Comparison of ENCODE assay signal across 29 cellular contexts in genomic region chr12:19301223-19301622, GRCh38.
"Had no signal": no experiment of that assay in that cellular context is flagged by ENCODE, and none has a peak within 500 bp of the region (broad histone marks: within the 10 kb centered on the region; RNA-seq: fewer than 3 reads in every experiment).

No MANE protein-coding gene starts in this region.

- FAIRE-seq: keratinocyte had no signal

- H3K27ac Mint-ChIP-seq: natural killer cell; nephron progenitor cell; neural progenitor cell; stimulated activated naive B cell treated with anti-CD40 and anti-IgM and Interleukin-4, amounts not matched to agents 10 μg/mL and 1 μg/mL and 100 μg/mL, for 72 hours had no signal

- H3K4me3 ChIP-seq: left lung, lower lobe of right lung, neural progenitor cell, right atrium auricular region, right lobe of liver, stomach, testis, thyroid gland, transverse colon, upper lobe of left lung, vagina had no signal

- DNase-seq: hippocampal formation; kidney glomerular epithelial cell; left colon; left lung; lower lobe of right lung; mesendoderm; naive B cell; natural killer cell; nephron progenitor cell; occipital lobe; right lobe of liver; stimulated activated CD4-positive, alpha-beta T cell treated with anti-CD3 and anti-CD28 coated beads, Interleukin-12 subunit alpha, Interleukin-12 subunit beta, amount 100 ng/mL, for 4 hours; stimulated activated CD4-positive, alpha-beta T cell treated with anti-CD3 and anti-CD28 coated beads, Interleukin-15, amount 100 ng/mL, for 24 hours; stimulated activated CD4-positive, alpha-beta T cell treated with anti-CD3 and anti-CD28 coated beads, Interleukin-2, amount 100 ng/mL, for 24 hours; stimulated activated CD4-positive, alpha-beta T cell treated with anti-CD3 and anti-CD28 coated beads, Interleukin-4, amount 100 ng/mL, for 1 hour; stimulated activated naive B cell treated with anti-CD40 and anti-IgM and Interleukin-4, amounts not matched to agents 10 μg/mL and 1 μg/mL and 100 μg/mL, for 72 hours; stimulated activated naive CD8-positive, alpha-beta T cell treated with anti-CD3 and anti-CD28 coated beads, Interleukin-15, Interleukin-2, amounts not matched to agents 100 U/mL and 50 U/mL, for 24 hours; stomach; testis; thyroid gland; transverse colon; upper lobe of left lung had no signal

- H3K4me2 ChIP-seq: neural progenitor cell had no signal

- H3K79me2 ChIP-seq: parathyroid adenoma had no signal

- H3K9me3 ChIP-seq: left lung, lower lobe of right lung, neutrophil, right atrium auricular region, right lobe of liver, stomach, testis, thyroid gland, transverse colon, upper lobe of left lung, vagina had no signal

- H3K9me3 Mint-ChIP-seq: mesothelial cell of epicardium; naive B cell; natural killer cell; nephron progenitor cell; neural progenitor cell; stimulated activated naive B cell treated with anti-CD40 and anti-IgM and Interleukin-4, amounts not matched to agents 10 μg/mL and 1 μg/mL and 100 μg/mL, for 72 hours had no signal

- H3K27ac ChIP-seq: lower lobe of right lung, neural progenitor cell, neutrophil, parathyroid adenoma, right atrium auricular region, right lobe of liver, stomach, testis, thyroid gland, transverse colon, vagina had no signal

- H3K4me3 Mint-ChIP-seq: mesothelial cell of epicardium, naive B cell, natural killer cell, nephron progenitor cell, neural progenitor cell had no signal

- H3K27me3 ChIP-seq: left lung, neural progenitor cell, neutrophil, right atrium auricular region, right lobe of liver, stomach, testis, thyroid gland, transverse colon, upper lobe of left lung, vagina had no signal

- H3K27me3 Mint-ChIP-seq: naive B cell; stimulated activated naive B cell treated with anti-CD40 and anti-IgM and Interleukin-4, amounts not matched to agents 10 μg/mL and 1 μg/mL and 100 μg/mL, for 72 hours had no signal

- H3K36me3 Mint-ChIP-seq: naive B cell; natural killer cell; stimulated activated naive B cell treated with anti-CD40 and anti-IgM and Interleukin-4, amounts not matched to agents 10 μg/mL and 1 μg/mL and 100 μg/mL, for 72 hours had no signal

- H3K9ac ChIP-seq: neural progenitor cell, parathyroid adenoma had no signal

- H3K4me1 Mint-ChIP-seq: naive B cell, natural killer cell, nephron progenitor cell, neural progenitor cell had no signal

- ATAC-seq: left colon; natural killer cell; right lobe of liver; stimulated activated naive CD8-positive, alpha-beta T cell treated with anti-CD3 and anti-CD28 coated beads, Interleukin-15, Interleukin-2, amounts not matched to agents 100 U/mL and 50 U/mL, for 24 hours had no signal

- H3K4me1 ChIP-seq: neural progenitor cell, right atrium auricular region, testis, thyroid gland, transverse colon had no signal

- H3K36me3 ChIP-seq: left lung, neutrophil, right lobe of liver, thyroid gland, transverse colon, upper lobe of left lung, vagina had no signal

- H2AFZ ChIP-seq: neural progenitor cell, parathyroid adenoma had no signal
